Comparison of ENCODE assay signal across 15 cellular contexts in the genomic region with DNA sequence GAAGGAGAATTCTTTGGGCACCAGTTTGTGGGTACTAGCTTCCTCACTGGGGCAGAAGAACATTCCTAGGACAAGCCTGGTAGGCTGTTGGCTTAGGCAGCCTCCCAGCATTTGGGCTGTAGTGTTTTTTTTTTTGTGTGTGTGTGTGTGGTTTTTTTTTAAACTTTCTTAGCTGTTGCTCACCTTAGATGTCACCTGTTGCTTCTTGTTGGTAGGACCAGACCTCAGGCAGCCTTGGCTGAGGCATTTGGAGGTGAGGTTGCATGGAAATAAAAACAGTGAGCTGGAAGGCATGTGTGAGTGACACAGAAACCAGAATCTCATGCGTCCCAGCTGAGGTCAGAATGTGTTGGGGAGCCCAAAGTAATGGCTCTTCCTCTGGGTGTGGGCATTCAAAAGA.
"Had no signal": no experiment of that assay in that cellular context is flagged by ENCODE, and none has a peak within 500 bp of the region (broad histone marks: within the 10 kb centered on the region; RNA-seq: fewer than 3 reads in every experiment).

No MANE protein-coding gene starts in this region.

- H3K27me3 Mint-ChIP-seq: activated CD8-positive, alpha-beta memory T cell treated with anti-CD3 and anti-CD28 coated beads, Interleukin-2, amount 10 ng/mL, durations not matched to agents 7 days and 5 days; type B pancreatic cell had no signal

- H3K4me3 ChIP-seq: ascending aorta, dorsolateral prefrontal cortex, heart left ventricle, neural progenitor cell, smooth muscle cell, suprapubic skin had no signal

- DNase-seq: activated CD4-positive, alpha-beta T cell treated with anti-CD3 and anti-CD28 coated beads for 1 hour; activated CD4-positive, alpha-beta T cell treated with anti-CD3 and anti-CD28 coated beads, Interleukin-2, amount 50 U/mL, for 48 hours; activated CD8-positive, alpha-beta memory T cell treated with anti-CD3 and anti-CD28 coated beads, Interleukin-2, amount 10 ng/mL, durations not matched to agents 7 days and 5 days; heart left ventricle; mammary epithelial cell; SHP77; stimulated activated naive CD4-positive, alpha-beta T cell had no signal

- H3K4me3 Mint-ChIP-seq: activated CD8-positive, alpha-beta memory T cell treated with anti-CD3 and anti-CD28 coated beads, Interleukin-2, amount 10 ng/mL, durations not matched to agents 7 days and 5 days; neural progenitor cell; type B pancreatic cell had no signal

- H3K36me3 Mint-ChIP-seq: neural progenitor cell, type B pancreatic cell had no signal

- H3K4me1 ChIP-seq: ascending aorta, foreskin keratinocyte, heart left ventricle, neural progenitor cell, suprapubic skin had no signal

- H3K9me3 Mint-ChIP-seq: neural progenitor cell, type B pancreatic cell had no signal

- H3K27me3 ChIP-seq: ascending aorta, dorsolateral prefrontal cortex, foreskin keratinocyte, heart left ventricle, neural progenitor cell, suprapubic skin had no signal

- ATAC-seq: activated CD8-positive, alpha-beta memory T cell treated with anti-CD3 and anti-CD28 coated beads, Interleukin-2, amount 10 ng/mL, durations not matched to agents 7 days and 5 days; foreskin keratinocyte; heart left ventricle; left lobe of liver had no signal

- H3K27ac ChIP-seq: ascending aorta, foreskin keratinocyte, heart left ventricle, neural progenitor cell, suprapubic skin had no signal

- H3K36me3 ChIP-seq: ascending aorta, neural progenitor cell, suprapubic skin had no signal

- H3K27ac Mint-ChIP-seq: activated CD8-positive, alpha-beta memory T cell treated with anti-CD3 and anti-CD28 coated beads, Interleukin-2, amount 10 ng/mL, durations not matched to agents 7 days and 5 days; neural progenitor cell; type B pancreatic cell had no signal

- H3K9me3 ChIP-seq: ascending aorta, heart left ventricle, suprapubic skin had no signal
